In genomic region chr19:19319725-19320361, GRCh38 we compare ENCODE assay signal across 8 cellular contexts. TPM values are rescaled to one million over a fixed set of nuclear protein-coding genes. Genes with fewer than 3 reads are reported as not detected.
DNase-seq lines count a peak whose midpoint lies in the region; ATAC-seq lines count a peak whose summit lies in the region.

No MANE protein-coding gene starts in this region.

- H3K27ac ChIP-seq in SK-N-MC: 0 out of 2 replicates have a peak overlapping the region, but pooled peaks have one; percentile 96

- peaks cover 39% of the 10 kb centered on the region for H3K4me1 Mint-ChIP-seq in activated naive CD4-positive, alpha-beta T cell treated with anti-CD3 and anti-CD28 coated beads, Interleukin-2, amount 50 U/mL, for 24 hours

- ATAC-seq in sciatic nerve (peak; percentile 16), GM21390 (IDR thresholded peaks at IDR 0.05; ENCODE audit: unreplicated experiment) (no peak)
- ATAC-seq in activated CD4-positive, CD25-positive, alpha-beta regulatory T cell treated with anti-CD3 and anti-CD28 coated beads, Interleukin-2, amount 50 U/mL, for 24 hours: no peak

- no peaks in the 10 kb centered on the region for H3K27me3 Mint-ChIP-seq in activated naive CD4-positive, alpha-beta T cell treated with anti-CD3 and anti-CD28 coated beads, Interleukin-2, amount 50 U/mL, for 24 hours

- H3K36me3 Mint-ChIP-seq in activated naive CD4-positive, alpha-beta T cell treated with anti-CD3 and anti-CD28 coated beads, Interleukin-2, amount 50 U/mL, for 24 hours: peaks cover 10% of the 10 kb centered on the region

- no peak for DNase-seq in activated naive CD4-positive, alpha-beta T cell treated with Interleukin-2 at 50 U/mL for 16 hours
- DNase-seq in SK-N-MC (ENCODE audit: low read depth, low spot score) (no peak), fibroblast of peridontal ligament (ENCODE audit: extremely low read depth) (peak; percentile 5), sciatic nerve (ENCODE audit: low spot score) (no peak), GDM1 (lab: John Stamatoyannopoulos, UW) (no peak)

- peak overlapping the region; percentile 98 for H3K9ac ChIP-seq in SK-N-MC (ENCODE audit: insufficient read length)

- intact Hi-C loops in sciatic nerve (cut with DNase I): no loop called here

- H3K4me3 Mint-ChIP-seq in activated naive CD4-positive, alpha-beta T cell treated with anti-CD3 and anti-CD28 coated beads, Interleukin-2, amount 50 U/mL, for 24 hours: peak overlapping the region; percentile 91

- peak overlapping the region; percentile 99 for H3K27ac Mint-ChIP-seq in activated naive CD4-positive, alpha-beta T cell treated with anti-CD3 and anti-CD28 coated beads, Interleukin-2, amount 50 U/mL, for 24 hours

- H3K9me3 Mint-ChIP-seq in activated naive CD4-positive, alpha-beta T cell treated with anti-CD3 and anti-CD28 coated beads, Interleukin-2, amount 50 U/mL, for 24 hours: no peaks in the 10 kb centered on the region

- H3K4me3 ChIP-seq in SK-N-MC: peak overlapping the region; percentile 93

- H3K9me3 ChIP-seq in SK-N-MC (ENCODE audit: low read depth, low read length): no peaks in the 10 kb centered on the region

- peaks cover 31% of the 10 kb centered on the region for H3K36me3 ChIP-seq in SK-N-MC (ENCODE audit: insufficient read depth, low read length)

RNA-seq across cellular contexts. Expression of gene SUGP1, which starts 0.5 kb away (rescaled TPM):
- 43.7 TPM for total RNA-seq in sciatic nerve

RNA-seq across cellular contexts. Expression of gene MAU2, which starts 0.8 kb away (rescaled TPM):
- total RNA-seq in sciatic nerve: 78.5 TPM

RNA-seq across cellular contexts. Expression of gene TM6SF2, which starts 46.7 kb away (rescaled TPM):
- 0.71 TPM for total RNA-seq in sciatic nerve
